Comparison of ENCODE assay signal across 8 cellular contexts in the genomic region with DNA sequence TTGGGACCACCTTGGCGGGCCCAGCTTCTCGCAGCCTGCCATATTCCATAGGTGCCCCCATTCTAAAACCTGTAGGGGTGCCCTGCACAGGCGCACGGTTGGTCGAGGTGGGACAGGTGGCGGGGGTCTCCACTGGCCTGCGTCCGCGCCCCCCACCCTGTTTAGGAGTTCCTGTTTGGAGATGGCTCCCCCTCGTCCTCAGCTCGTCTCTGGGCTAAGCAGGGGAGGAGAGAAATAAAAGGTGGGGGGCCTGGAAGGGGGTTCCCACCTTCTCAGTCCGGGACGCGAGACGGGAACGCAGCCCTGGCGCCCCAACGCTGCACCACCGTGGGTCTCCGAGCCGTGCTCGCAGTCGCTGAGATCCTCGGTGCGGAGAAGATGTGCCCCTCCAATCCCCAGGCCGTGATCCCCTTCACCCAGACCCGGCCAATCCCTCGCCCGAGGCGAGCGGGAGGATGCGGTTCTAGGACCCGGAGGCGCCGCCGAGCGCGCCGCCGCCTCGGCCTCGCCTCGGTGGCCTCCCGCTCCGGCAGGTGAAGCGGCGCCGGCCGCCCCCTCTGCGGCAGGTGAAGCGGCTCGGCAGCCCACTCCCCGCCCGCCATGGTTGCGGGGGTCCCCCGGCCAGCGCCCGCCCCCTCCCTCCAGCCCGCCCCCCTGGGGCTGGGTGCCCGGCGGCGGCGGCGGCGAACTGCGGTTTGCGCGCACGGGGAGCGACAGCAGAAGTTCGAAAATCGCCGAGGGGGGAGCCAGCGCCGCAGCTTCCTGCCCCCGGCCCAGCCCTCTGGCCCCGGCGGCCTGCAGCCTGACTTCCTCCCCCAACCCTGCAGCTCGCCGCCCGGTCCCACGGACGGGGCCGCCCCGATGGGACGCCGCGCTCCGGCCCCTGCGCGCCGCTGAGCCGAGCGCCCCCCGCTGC. TPM values are rescaled to one million over a fixed set of nuclear protein-coding genes. Genes with fewer than 3 reads are reported as not detected.
A peak's percentile ranks its signal among the peaks of the same experiment; 100 is the strongest.
DNase-seq lines count a peak whose midpoint lies in the region; ATAC-seq and TF ChIP-seq lines count a peak whose summit lies in the region.

Gene FMNL1 (plus strand): TSS at position 805 of the 916 bp plus-strand sequence. CDS start 240 bp downstream, outside the sequence.

- H3K36me3 ChIP-seq in Peyer's patch, result no peaks in the 10 kb centered on the region

- ATAC-seq in left ventricle myocardium superior (peak; percentile 22), GM21526 (IDR thresholded peaks at IDR 0.05; ENCODE audit: low FRiP score, unreplicated experiment) (no peak), HG02870 (IDR thresholded peaks at IDR 0.05; ENCODE audit: unreplicated experiment) (no peak)

- H3K9me3 ChIP-seq in Peyer's patch, result no peaks in the 10 kb centered on the region

- DNase-seq in activated T-cell treated with anti-CD3 and anti-CD28 coated beads for 1 hour (ENCODE audit: low read depth) (peak; percentile 42), activated T-cell treated with anti-CD3 and anti-CD28 coated beads for 4 hours (no peak), Peyer's patch (peak; percentile 65 to 91 (median 81)), left ventricle myocardium superior (peak; percentile 80), renal cortical epithelial cell (ENCODE audit: low read depth) (no peak)
- peak; percentile 51 for DNase-seq in activated naive CD4-positive, alpha-beta T cell treated with anti-CD3 and anti-CD28 coated beads, Interleukin-2, amount 50 U/mL, for 16 hours

- intact Hi-C loops in left ventricle myocardium superior (cut with micrococcal nuclease), result no loop called here

- no peak for TF ChIP-seq CTCF in Peyer's patch (IDR thresholded peaks at IDR 0.05)

- peak within 1 kb of the TSS; percentile 69 to 97 (median 74) for H3K4me3 ChIP-seq in Peyer's patch

- peaks cover 0 to 7% of the 10 kb centered on the region in 2 donors for H3K27me3 ChIP-seq in Peyer's patch

- no peak for TF ChIP-seq POLR2A in Peyer's patch (IDR thresholded peaks at IDR 0.05)

- peak within 1 kb of the TSS; percentile 73 to 96 (median 86) for H3K27ac ChIP-seq in Peyer's patch

- peaks cover 0 to 14% (median 5%) of the 10 kb centered on the region in 4 donors for H3K4me1 ChIP-seq in Peyer's patch

RNA-seq across cellular contexts. Expression of gene FMNL1, which starts in this region (rescaled TPM):
- 10 to 100 TPM in 3 of 4 donors, 1 to 10 TPM in 1; 9.3 to 45.4 (median 15.8) TPM for total RNA-seq in Peyer's patch
- total RNA-seq in left ventricle myocardium superior, result 14.0 TPM
- total RNA-seq in renal cortical epithelial cell, result 7.5 and 12.1 TPM in 2 replicates

Comparison
In these comparisons a context has a peak if more than half of its experiments do, and no peak if none do; other contexts are left out.
1. DNase-seq: peak in activated T-cell treated with anti-CD3 and anti-CD28 coated beads for 1 hour (single experiment), Peyer's patch (3 of 3), activated naive CD4-positive, alpha-beta T cell treated with anti-CD3 and anti-CD28 coated beads, Interleukin-2, amount 50 U/mL, for 16 hours (single experiment) and left ventricle myocardium superior (single experiment); none in activated T-cell treated with anti-CD3 and anti-CD28 coated beads for 4 hours (single experiment) and renal cortical epithelial cell (single experiment).